16 cellular contexts compared by ENCODE assay signal in the genomic region with DNA sequence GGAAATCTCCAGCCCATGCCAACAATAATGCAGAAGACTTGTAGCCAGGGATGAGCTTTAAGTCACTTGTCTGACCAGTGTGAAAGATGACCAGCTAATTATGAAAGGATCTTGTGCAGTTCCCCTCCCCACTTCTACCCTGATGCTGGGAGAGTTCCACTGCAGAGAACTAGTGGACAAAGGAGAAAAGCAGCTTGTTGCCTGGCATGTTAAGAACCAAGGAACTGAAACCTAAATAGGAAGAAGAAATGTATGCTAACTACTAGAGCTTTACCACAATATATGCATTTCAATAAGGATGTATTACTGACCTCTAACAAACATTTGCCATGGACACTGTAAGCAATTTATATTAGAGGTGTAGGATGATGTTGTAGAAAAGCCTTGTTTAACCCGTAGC. TPM values are rescaled to one million over a fixed set of nuclear protein-coding genes. Genes with fewer than 3 reads are reported as not detected.
"Had no signal": no experiment of that assay in that cellular context is flagged by ENCODE, and none has a peak within 500 bp of the region (broad histone marks: within the 10 kb centered on the region; RNA-seq: fewer than 3 reads in every experiment).

No MANE protein-coding gene starts in this region.

- H3K4me3 ChIP-seq: colonic mucosa, lung, tibial nerve had no signal

- H3K9me3 ChIP-seq: colonic mucosa, tibial nerve had no signal

- H3K9me3 Mint-ChIP-seq: activated CD4-positive, alpha-beta memory T cell treated with anti-CD3 and anti-CD28 coated beads for 36 hours; activated T-cell treated with anti-CD3 and anti-CD28 coated beads, Interleukin-2, amount 50 U/mL, for 72 hours; stimulated activated effector memory CD8-positive, alpha-beta T cell treated with anti-CD3 and anti-CD28 coated beads, Interleukin-12 subunit alpha, Interleukin-12 subunit beta, amount 100 ng/mL, for 72 hours had no signal

- H3K36me3 ChIP-seq: colonic mucosa, tibial nerve had no signal

- H3K4me1 ChIP-seq: colonic mucosa, tibial nerve had no signal

- H3K27ac ChIP-seq: colonic mucosa, tibial nerve had no signal

- ATAC-seq: left colon, right cardiac atrium had no signal

- FAIRE-seq: small intestine had no signal

- H3K27me3 ChIP-seq: colonic mucosa, tibial nerve had no signal

- H3K27me3 Mint-ChIP-seq: activated CD4-positive, alpha-beta memory T cell treated with anti-CD3 and anti-CD28 coated beads for 36 hours; progenitor cell of endocrine pancreas had no signal

- H3K36me3 Mint-ChIP-seq: activated CD4-positive, alpha-beta memory T cell treated with anti-CD3 and anti-CD28 coated beads for 36 hours; stimulated activated effector memory CD8-positive, alpha-beta T cell treated with anti-CD3 and anti-CD28 coated beads, Interleukin-12 subunit alpha, Interleukin-12 subunit beta, amount 100 ng/mL, for 72 hours had no signal

- DNase-seq: activated CD4-positive, alpha-beta memory T cell treated with anti-CD3 and anti-CD28 coated beads for 36 hours; activated CD4-positive, alpha-beta T cell treated with anti-CD3 and anti-CD28 coated beads for 1 hour; activated T-cell treated with anti-CD3 and anti-CD28 coated beads, Interleukin-2, amount 50 U/mL, for 72 hours; caudate nucleus; colonic mucosa; foreskin melanocyte; head of caudate nucleus; left colon; midbrain; right cardiac atrium; small intestine had no signal

- H3K4me3 Mint-ChIP-seq: activated CD4-positive, alpha-beta memory T cell treated with anti-CD3 and anti-CD28 coated beads for 36 hours; stimulated activated effector memory CD8-positive, alpha-beta T cell treated with anti-CD3 and anti-CD28 coated beads, Interleukin-12 subunit alpha, Interleukin-12 subunit beta, amount 100 ng/mL, for 72 hours had no signal

- H3K27ac Mint-ChIP-seq: activated CD4-positive, alpha-beta memory T cell treated with anti-CD3 and anti-CD28 coated beads for 36 hours; activated T-cell treated with anti-CD3 and anti-CD28 coated beads, Interleukin-2, amount 50 U/mL, for 72 hours; progenitor cell of endocrine pancreas had no signal

RNA-seq across cellular contexts. Expression of gene CSTA, which starts 52.2 kb away (rescaled TPM):
- total RNA-seq: activated CD4-positive, alpha-beta memory T cell treated with anti-CD3 and anti-CD28 coated beads for 36 hours; progenitor cell of endocrine pancreas; T-helper 2 cell treated with Interferon-gamma antibody and Interleukin-4, amounts not matched to agents 100 ng/mL and 5 ng/mL, for 36 hours had no signal
